ENCODE assay signal across 26 cellular contexts in the genomic region with DNA sequence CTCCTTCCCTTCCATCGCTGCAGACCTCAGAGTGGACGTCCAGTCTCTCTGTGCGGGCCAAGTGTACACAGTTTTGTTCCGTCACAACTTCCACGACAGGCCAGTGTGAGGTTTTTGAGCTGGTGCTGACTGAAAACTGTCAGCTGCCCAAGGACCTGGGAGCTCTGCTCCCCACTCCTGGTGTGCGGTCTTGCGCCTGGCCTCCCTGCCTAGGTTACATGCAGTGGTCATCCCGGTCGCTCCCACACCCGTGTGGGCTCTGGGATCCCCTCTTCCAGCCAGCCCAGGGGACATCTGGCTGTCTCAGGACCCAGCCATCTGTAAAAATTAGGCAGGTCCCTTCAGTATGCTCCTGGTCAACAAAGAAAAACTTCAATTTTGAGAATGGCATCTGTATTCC.
"Had no signal": no experiment of that assay in that cellular context is flagged by ENCODE, and none has a peak within 500 bp of the region (broad histone marks: within the 10 kb centered on the region; RNA-seq: fewer than 3 reads in every experiment).

No MANE protein-coding gene starts in this region.

- H3K27me3 Mint-ChIP-seq: activated naive CD8-positive, alpha-beta T cell had no signal

- H3K27ac Mint-ChIP-seq: activated naive CD8-positive, alpha-beta T cell; mesothelial cell of epicardium; naive B cell; stimulated activated memory B cell treated with anti-CD40 and anti-IgM and Interleukin-4, amounts not matched to agents 10 μg/mL and 1 μg/mL and 100 μg/mL, for 72 hours had no signal

- H3K4me1 Mint-ChIP-seq: stimulated activated memory B cell treated with anti-CD40 and anti-IgM and Interleukin-4, amounts not matched to agents 10 μg/mL and 1 μg/mL and 100 μg/mL, for 72 hours had no signal

- H3K36me3 Mint-ChIP-seq: activated naive CD8-positive, alpha-beta T cell; mesothelial cell of epicardium; naive B cell; stimulated activated memory B cell treated with anti-CD40 and anti-IgM and Interleukin-4, amounts not matched to agents 10 μg/mL and 1 μg/mL and 100 μg/mL, for 72 hours had no signal

- ATAC-seq: body of pancreas; left ventricle myocardium superior; stimulated activated memory B cell treated with anti-CD40 and anti-IgM and Interleukin-4, amounts not matched to agents 10 μg/mL and 1 μg/mL and 100 μg/mL, for 72 hours had no signal

- H3K27ac ChIP-seq: body of pancreas, epithelial cell of prostate, esophagus squamous epithelium, parathyroid adenoma, right atrium auricular region, tibial nerve had no signal

- H3K9me3 Mint-ChIP-seq: activated T-cell treated with anti-CD3 and anti-CD28 coated beads, Interleukin-2, amount 50 U/mL, for 4 hours; mesothelial cell of epicardium had no signal

- H3K4me2 ChIP-seq: smooth muscle cell had no signal

- H3K4me3 ChIP-seq: body of pancreas, esophagus squamous epithelium, right atrium auricular region, smooth muscle cell, stomach, tibial nerve had no signal

- H2AFZ ChIP-seq: parathyroid adenoma had no signal

- H3K36me3 ChIP-seq: esophagus squamous epithelium, right atrium auricular region, stomach, tibial nerve had no signal

- DNase-seq: activated T-cell treated with anti-CD3 and anti-CD28 coated beads, Interleukin-2, amount 50 U/mL, for 4 hours; anterior cingulate cortex; effector CD8-positive, alpha-beta T cell; esophagus squamous epithelium; foreskin melanocyte; left ventricle myocardium superior; mammary epithelial cell; naive B cell; occipital lobe; stimulated activated CD4-positive, alpha-beta T cell treated with anti-CD3 and anti-CD28 coated beads, Interleukin-4, amount 100 ng/mL, for 4 hours; stimulated activated CD8-positive, alpha-beta memory T cell treated with anti-CD3 and anti-CD28 coated beads, Interleukin-4, amount 100 ng/mL, for 48 hours; stomach had no signal

- H3K9me3 ChIP-seq: body of pancreas, esophagus squamous epithelium, right atrium auricular region, stomach, tibial nerve had no signal

- H3K27me3 ChIP-seq: body of pancreas, esophagus squamous epithelium, right atrium auricular region, stomach, tibial nerve had no signal

- H3K9ac ChIP-seq: parathyroid adenoma had no signal

- H3K4me3 Mint-ChIP-seq: activated CD8-positive, alpha-beta T cell treated with anti-CD3 and anti-CD28 coated beads for 36 hours; activated naive CD8-positive, alpha-beta T cell; activated T-cell treated with anti-CD3 and anti-CD28 coated beads, Interleukin-2, amount 50 U/mL, for 4 hours; mesothelial cell of epicardium; naive B cell; stimulated activated memory B cell treated with anti-CD40 and anti-IgM and Interleukin-4, amounts not matched to agents 10 μg/mL and 1 μg/mL and 100 μg/mL, for 72 hours had no signal

- FAIRE-seq: colon, endometrium, islet of Langerhans, urothelium cell line had no signal

- H3K79me2 ChIP-seq: parathyroid adenoma had no signal
